ENCODE assay signal across 1 cellular context in genomic region chr20:17965042-17965697, GRCh38.
TF ChIP-seq lines count a peak whose summit lies in the region.

No MANE protein-coding gene starts in this region.

TF ChIP-seq in GM23338, 12 proteins besides CTCF, POLR2A, EP300 and RAD21 (continued from another document):
- TF ChIP-seq REST (IDR thresholded peaks at IDR 0.05; ENCODE audit: unreplicated experiment) = no peak
- TF ChIP-seq EZH2phosphoT487 (IDR thresholded peaks at IDR 0.05; ENCODE audit: unreplicated experiment) = no peak
- TF ChIP-seq EZH2 (IDR thresholded peaks at IDR 0.05; ENCODE audit: low read depth, unreplicated experiment) = no peak
- TF ChIP-seq ETS1 (IDR thresholded peaks at IDR 0.05) = no peak
- TF ChIP-seq CREB1 (CRISPR knock-in tag; IDR thresholded peaks at IDR 0.05; ENCODE audit: low read depth) = no peak
- TF ChIP-seq STAT1 (IDR thresholded peaks at IDR 0.05; ENCODE audit: unreplicated experiment) = no peak
